In the genomic region with DNA sequence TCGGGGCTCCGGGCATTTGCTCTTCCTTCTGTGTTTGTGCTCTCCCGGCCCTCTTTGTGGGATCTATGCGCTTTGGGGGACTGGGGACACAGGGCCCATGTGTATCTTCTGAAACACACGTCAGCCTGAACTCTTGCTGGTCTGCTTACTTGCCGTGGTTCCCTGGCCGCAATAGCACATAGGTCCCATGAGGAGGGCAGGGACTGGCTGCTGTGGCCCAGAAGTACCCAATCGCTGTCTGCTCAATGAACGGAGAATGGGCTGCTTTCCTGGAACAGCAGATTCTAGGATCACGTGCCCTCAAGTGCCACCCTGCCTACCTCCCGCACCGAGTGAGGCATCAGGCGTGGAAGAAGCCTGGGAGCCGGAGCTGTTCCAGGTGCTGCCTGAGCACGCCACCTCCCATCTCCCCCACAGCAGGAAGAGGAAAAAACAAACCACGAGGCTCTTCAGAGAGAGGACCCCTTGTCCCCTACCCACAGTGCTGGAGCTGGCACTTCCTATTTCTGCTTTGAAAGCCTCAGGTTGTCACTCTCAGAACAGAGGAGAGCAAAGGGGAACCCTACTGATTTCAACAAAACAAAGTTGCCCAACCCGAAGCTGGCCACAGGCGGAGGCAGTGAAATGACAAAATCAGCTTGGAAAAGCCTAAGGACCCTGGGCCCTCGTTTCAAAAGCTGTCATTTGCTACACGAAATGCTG, we compare ENCODE assay signal across 1 cellular context.
TF ChIP-seq lines count a peak whose summit lies in the region.

No MANE protein-coding gene starts in this region.

TF ChIP-seq in SK-N-SH, 30 proteins besides CTCF, POLR2A, EP300 and RAD21 (continued from another document):
- TF ChIP-seq REST (IDR thresholded peaks at IDR 0.05; ENCODE audit: low read depth, low read length) (peak; percentile 14; the same call in 1 of the 2 replicates), NFIC (IDR thresholded peaks at IDR 0.05; ENCODE audit: borderline replicate concordance) (no peak), MXI1 (IDR thresholded peaks at IDR 0.05; ENCODE audit: low read depth, low read length) (no peak), CHD2 (IDR thresholded peaks at IDR 0.05; ENCODE audit: low read length, partially characterized antibody) (no peak), ZBTB33 (IDR thresholded peaks at IDR 0.05; ENCODE audit: borderline replicate concordance, low read depth) (no peak), YY1 (IDR thresholded peaks at IDR 0.05; ENCODE audit: low read depth) (no peak), GATA2 (CRISPR knock-in tag; IDR thresholded peaks at IDR 0.05) (no peak)
- TF ChIP-seq, protein P1, sequence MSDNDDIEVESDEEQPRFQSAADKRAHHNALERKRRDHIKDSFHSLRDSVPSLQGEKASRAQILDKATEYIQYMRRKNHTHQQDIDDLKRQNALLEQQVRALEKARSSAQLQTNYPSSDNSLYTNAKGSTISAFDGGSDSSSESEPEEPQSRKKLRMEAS (IDR thresholded peaks at IDR 0.05; ENCODE audit: low read depth) = no peak
